21 cellular contexts compared by ENCODE assay signal in genomic region chr1:162381941-162382750, GRCh38. TPM values are rescaled to one million over a fixed set of nuclear protein-coding genes. Genes with fewer than 3 reads are reported as not detected.
A peak's percentile ranks its signal among the peaks of the same experiment; 100 is the strongest.
DNase-seq lines count a peak whose midpoint lies in the region; ATAC-seq and TF ChIP-seq lines count a peak whose summit lies in the region.
"Had no signal": no experiment of that assay in that cellular context is flagged by ENCODE, and none has a peak within 500 bp of the region (broad histone marks: within the 10 kb centered on the region; RNA-seq: fewer than 3 reads in every experiment).

No MANE protein-coding gene starts in this region.

- peaks cover 16% of the 10 kb centered on the region for H3K27me3 Mint-ChIP-seq in endodermal cell (ENCODE audit: insufficient read depth)

- H3K9me2 ChIP-seq in SK-N-SH: no peaks in the 10 kb centered on the region

- TF ChIP-seq RAD21 in liver (IDR thresholded peaks at IDR 0.05) (no peak), SK-N-SH (IDR thresholded peaks at IDR 0.05; ENCODE audit: low read length) (no peak)

- no peaks in the 10 kb centered on the region for H3K9me3 Mint-ChIP-seq in endodermal cell
- H3K9me3 Mint-ChIP-seq: activated naive CD4-positive, alpha-beta T cell treated with anti-CD3 and anti-CD28 coated beads, Interleukin-2, amount 50 U/mL, for 72 hours; activated T-cell treated with anti-CD3 and anti-CD28 coated beads, Interleukin-2, amount 50 U/mL, for 72 hours had no signal

- H3K79me2 ChIP-seq in smooth muscle cell (ENCODE audit: low read depth) (no peaks in the 10 kb centered on the region), SK-N-SH (ENCODE audit: insufficient read depth) (no peaks in the 10 kb centered on the region)

- H3K4me3 ChIP-seq in H7 (ENCODE audit: insufficient read depth, low read depth, low read length) (no peak overlapping the region), endodermal cell (ENCODE audit: low read length) (no peak overlapping the region), liver (ENCODE audit: low read depth in 1 of 3, low read length in 3 of 3) (no peak overlapping the region), smooth muscle cell (no peak overlapping the region), SK-N-SH (ENCODE audit: low read depth in 2 of 2, low read length in 1 of 2) (no peak overlapping the region)
- no peak overlapping the region for H3K4me3 ChIP-seq in effector memory CD4-positive, alpha-beta T cell (ENCODE audit: insufficient read depth, low read depth, low read length, poor library complexity, severe bottlenecking)

- H3K27ac Mint-ChIP-seq in endodermal cell: no peak overlapping the region
- H3K27ac Mint-ChIP-seq: activated T-cell treated with anti-CD3 and anti-CD28 coated beads, Interleukin-2, amount 50 U/mL, for 72 hours had no signal

- H3K4me1 ChIP-seq in endodermal cell (ENCODE audit: control insufficient read depth, insufficient read depth, low read length) (no peaks in the 10 kb centered on the region), liver (ENCODE audit: control insufficient read depth in 4 of 4, insufficient read depth in 4 of 4, low read length in 3 of 4) (peaks cover 0 to 1% (median 0%) of the 10 kb centered on the region in 4 donors), smooth muscle cell (ENCODE audit: low read depth) (peaks cover under 1% of the 10 kb centered on the region), SK-N-SH (ENCODE audit: control insufficient read depth in 1 of 2, insufficient read depth in 2 of 2, low read depth in 1 of 2, low read length in 1 of 2) (no peaks in the 10 kb centered on the region)
- H3K4me1 ChIP-seq in effector memory CD4-positive, alpha-beta T cell (ENCODE audit: control insufficient read depth, insufficient read depth, low read length, poor library complexity, severe bottlenecking): no peaks in the 10 kb centered on the region

- no peaks in the 10 kb centered on the region for H3K9me3 ChIP-seq in endodermal cell (ENCODE audit: control insufficient read depth, low read length)
- H3K9me3 ChIP-seq in liver (ENCODE audit: control insufficient read depth in 4 of 4, low read length in 3 of 4): no peaks in the 10 kb centered on the region
- no peaks in the 10 kb centered on the region for H3K9me3 ChIP-seq in smooth muscle cell (replicated peaks; ENCODE audit: low read depth)
- H3K9me3 ChIP-seq in SK-N-SH: no peaks in the 10 kb centered on the region
- no peaks in the 10 kb centered on the region for H3K9me3 ChIP-seq in effector memory CD4-positive, alpha-beta T cell (ENCODE audit: control insufficient read depth, low read length)

- H3K4me3 Mint-ChIP-seq in endodermal cell: no peak overlapping the region
- H3K4me3 Mint-ChIP-seq: activated T-cell treated with anti-CD3 and anti-CD28 coated beads, Interleukin-2, amount 50 U/mL, for 72 hours had no signal

- no peak for ATAC-seq in left ventricle myocardium superior
- no peak for ATAC-seq in HG03196 (IDR thresholded peaks at IDR 0.05; ENCODE audit: unreplicated experiment)
- ATAC-seq: activated naive CD4-positive, alpha-beta T cell treated with anti-CD3 and anti-CD28 coated beads, Interleukin-2, amount 50 U/mL, for 72 hours; activated T-cell treated with anti-CD3 and anti-CD28 coated beads, Interleukin-2, amount 50 U/mL, for 72 hours had no signal

- H3K4me2 ChIP-seq in smooth muscle cell: no peak overlapping the region
- no peak overlapping the region for H3K4me2 ChIP-seq in SK-N-SH

- H3K36me3 ChIP-seq in H7 (replicated peaks; ENCODE audit: control insufficient read depth, insufficient read depth, low read length) (peaks cover 2% of the 10 kb centered on the region), endodermal cell (ENCODE audit: control insufficient read depth, insufficient read depth, low read length) (no peaks in the 10 kb centered on the region), liver (ENCODE audit: control insufficient read depth in 4 of 4, insufficient read depth in 3 of 4, low read depth in 1 of 4, low read length in 3 of 4) (peaks cover 0 to 13% (median 10%) of the 10 kb centered on the region in 4 donors), smooth muscle cell (ENCODE audit: low read depth) (no peaks in the 10 kb centered on the region), SK-N-SH (replicated peaks in 1 of 2; ENCODE audit: control insufficient read depth in 1 of 2, insufficient read depth in 2 of 2, low read length in 1 of 2) (no peaks in the 10 kb centered on the region)
- H3K36me3 ChIP-seq in effector memory CD4-positive, alpha-beta T cell (ENCODE audit: control insufficient read depth, insufficient read depth, low read length): no peaks in the 10 kb centered on the region

- DNase-seq in H7 (peak; percentile 20), endodermal cell (peak; percentile 27), smooth muscle cell (lab: John Stamatoyannopoulos, UW; ENCODE audit: unreplicated experiment) (no peak), SK-N-SH (no peak), left ventricle myocardium superior (no peak)
- no peak for DNase-seq in effector memory CD4-positive, alpha-beta T cell
- DNase-seq: activated CD4-positive, CD25-positive, alpha-beta regulatory T cell treated with anti-CD3 and anti-CD28 coated beads, Interleukin-2, amount 50 U/mL, for 72 hours; activated CD8-positive, alpha-beta memory T cell treated with anti-CD3 and anti-CD28 coated beads for 24 hours; activated T-cell treated with anti-CD3 and anti-CD28 coated beads, Interleukin-2, amount 50 U/mL, for 72 hours; C1 segment of cervical spinal cord; kidney glomerular epithelial cell; NCI-H1930; NK-92 treated with Interleukin-12 subunit alpha and Interleukin-12 subunit beta, amount 100 ng/mL, for 24 hours; stimulated activated CD4-positive, alpha-beta T cell treated with anti-CD3 and anti-CD28 coated beads, Interleukin-12 subunit alpha, Interleukin-12 subunit beta, amount 100 ng/mL, for 4 hours had no signal

- 95 to 96% methylated on average over 8 to 13 of the region's 13 CpGs for WGBS in endodermal cell (ENCODE audit: insufficient coverage in 1 of 2, insufficient read length in 1 of 2), 2 experiments
- 86% methylated on average over 13 of the region's 13 CpGs for WGBS in liver
- 86% methylated on average over 13 of the region's 13 CpGs for WGBS in smooth muscle cell (ENCODE audit: low lambda C conversion rate)
- WGBS in SK-N-SH (ENCODE audit: low lambda C conversion rate): 60% methylated on average over 10 of the region's 13 CpGs

- H2AFZ ChIP-seq in smooth muscle cell (ENCODE audit: low read depth) (no peak overlapping the region), SK-N-SH (ENCODE audit: low read depth) (no peak overlapping the region)

- H3F3A ChIP-seq in smooth muscle cell (ENCODE audit: low read depth) (no peaks in the 10 kb centered on the region), SK-N-SH (replicated peaks; ENCODE audit: insufficient read depth) (no peaks in the 10 kb centered on the region)

- H3K27me3 ChIP-seq in H7 (ENCODE audit: control insufficient read depth, insufficient read depth, low read length) (no peaks in the 10 kb centered on the region), endodermal cell (ENCODE audit: control insufficient read depth, insufficient read depth, low read length, poor library complexity, severe bottlenecking) (no peaks in the 10 kb centered on the region), liver (ENCODE audit: control insufficient read depth in 4 of 4, insufficient read depth in 4 of 4, low read length in 3 of 4) (no peaks in the 10 kb centered on the region), smooth muscle cell (ENCODE audit: low read depth) (no peaks in the 10 kb centered on the region), SK-N-SH (ENCODE audit: insufficient read depth) (peaks cover 5% of the 10 kb centered on the region; the same call in 1 of the 2 replicates)
- H3K27me3 ChIP-seq in effector memory CD4-positive, alpha-beta T cell (replicated peaks; ENCODE audit: control insufficient read depth, insufficient read depth, low read length, poor library complexity, severe bottlenecking): no peaks in the 10 kb centered on the region

- peaks cover 3% of the 10 kb centered on the region for H3K36me3 Mint-ChIP-seq in endodermal cell (ENCODE audit: low read depth)
- H3K36me3 Mint-ChIP-seq: activated naive CD4-positive, alpha-beta T cell treated with anti-CD3 and anti-CD28 coated beads, Interleukin-2, amount 50 U/mL, for 72 hours had no signal

- H3K27ac ChIP-seq in endodermal cell (ENCODE audit: low read depth, low read length) (no peak overlapping the region), liver (ENCODE audit: low read depth in 1 of 2, low read length in 2 of 2) (no peak overlapping the region), smooth muscle cell (ENCODE audit: low read depth) (peak overlapping the region; percentile 35), SK-N-SH (ENCODE audit: low read depth in 2 of 2, low read length in 1 of 2) (no peak overlapping the region)
- H3K27ac ChIP-seq in effector memory CD4-positive, alpha-beta T cell (ENCODE audit: insufficient read depth, low read length, poor library complexity, severe bottlenecking): no peak overlapping the region

- H3K9ac ChIP-seq in endodermal cell (ENCODE audit: extremely low read depth, low read length, poor library complexity, severe bottlenecking) (no peak overlapping the region), liver (ENCODE audit: low read depth in 1 of 2, low read length in 2 of 2) (no peak overlapping the region), smooth muscle cell (ENCODE audit: low read depth) (no peak overlapping the region), SK-N-SH (no peak overlapping the region)

- no peak for TF ChIP-seq CTCF in endodermal cell (conservative IDR thresholded peaks at IDR 0.05)
- no peak for TF ChIP-seq CTCF in liver (IDR thresholded peaks at IDR 0.05; ENCODE audit: low read depth, low read length, missing input control)
- TF ChIP-seq CTCF in smooth muscle cell (IDR thresholded peaks at IDR 0.05; ENCODE audit: borderline replicate concordance, insufficient read depth, poor library complexity, severe bottlenecking): no peak
- TF ChIP-seq CTCF in SK-N-SH (IDR thresholded peaks at IDR 0.05): no peak

- H4K20me1 ChIP-seq in smooth muscle cell (ENCODE audit: low read depth) (no peaks in the 10 kb centered on the region), SK-N-SH (ENCODE audit: insufficient read depth) (no peaks in the 10 kb centered on the region)

- no peak for TF ChIP-seq EP300 in SK-N-SH (IDR thresholded peaks at IDR 0.05; ENCODE audit: borderline replicate concordance in 1 of 2, low read depth in 1 of 2, low read length in 1 of 2)

- CTCF ChIA-PET in SK-N-SH (lab: Yijun Ruan, JAX): interaction anchor here (1.4 to 3.0 kb wide), 5 partner anchors 10 to 326 kb away, joined by 4 to 23 read pairs (median 12); no protein-coding TSS in a partner anchor

- peaks cover 9% of the 10 kb centered on the region for H3K4me1 Mint-ChIP-seq in endodermal cell

- intact Hi-C loops in left ventricle myocardium superior (cut with micrococcal nuclease): no loop called here

- POLR2A ChIA-PET in SK-N-SH (lab: Yijun Ruan, JAX): no interaction called here

RNA-seq across cellular contexts. Expression of gene C1orf226, which starts 0.6 kb away (rescaled TPM):
- 9.3 and 13.4 TPM in 2 replicates for total RNA-seq in H7 (2014; rRNA removed; shearing (Covaris generic))
- total RNA-seq in endodermal cell (1 to 10 TPM; 5.1 to 6.2 TPM), liver (10 to 100 TPM in 1 of 2 donors, 1 to 10 TPM in 1; 2.2 to 25.2 TPM), smooth muscle cell (0.18 and 1.2 TPM in 2 replicates), left ventricle myocardium superior (5.8 TPM)
- polyA plus RNA-seq in endodermal cell (2013, experiment 1 of 2): 7.3 TPM
- polyA plus RNA-seq in endodermal cell (2013, experiment 2 of 2): 6.3 TPM
- polyA plus RNA-seq in liver (10 to 100 TPM in 1 of 2 donors, 1 to 10 TPM in 1; 4.8 to 16.9 TPM), smooth muscle cell (0.25 and 0.39 TPM in 2 replicates), SK-N-SH (2012; rRNA removed) (0.03 and 0.05 TPM in 2 replicates)
- 0.08 TPM in 2 replicates for polyA plus RNA-seq in SK-N-SH (2012; cell fraction: cytosol; rRNA removed)
- polyA plus RNA-seq in SK-N-SH (2012; cell fraction: nucleus; rRNA removed): 0.23 and 0.42 TPM in 2 replicates
- total RNA-seq: mononuclear cell had no signal

RNA-seq across cellular contexts. Expression of gene SPATA46, which starts 5.5 kb away (rescaled TPM):
- total RNA-seq in H7 (2014; rRNA removed; shearing (Covaris generic)): not detected in 2 replicates
- total RNA-seq in endodermal cell (not detected), liver (not detected), smooth muscle cell (not detected in 2 replicates), left ventricle myocardium superior (not detected)
- not detected for polyA plus RNA-seq in endodermal cell (2013, experiment 1 of 2)
- not detected for polyA plus RNA-seq in endodermal cell (2013, experiment 2 of 2)
- polyA plus RNA-seq in liver (under 1 TPM; 0.06 to 0.17 TPM), smooth muscle cell (not detected in 2 replicates), SK-N-SH (2012; rRNA removed) (not detected in 2 replicates)
- not detected in 2 replicates for polyA plus RNA-seq in SK-N-SH (2012; cell fraction: cytosol; rRNA removed)
- polyA plus RNA-seq in SK-N-SH (2012; cell fraction: nucleus; rRNA removed): not detected in 2 replicates
- total RNA-seq: activated naive CD4-positive, alpha-beta T cell treated with anti-CD3 and anti-CD28 coated beads, Interleukin-2, amount 50 U/mL, for 72 hours; activated T-cell treated with anti-CD3 and anti-CD28 coated beads, Interleukin-2, amount 50 U/mL, for 72 hours; astrocyte; fibroblast of villous mesenchyme; HT1080; mononuclear cell had no signal

RNA-seq across cellular contexts. Expression of gene SH2D1B, which starts 29.8 kb away (rescaled TPM):
- total RNA-seq in H7 (2014; rRNA removed; shearing (Covaris generic)): not detected in 2 replicates
- total RNA-seq in endodermal cell (not detected), liver (under 1 TPM; 0.33 to 0.84 TPM), smooth muscle cell (not detected in 2 replicates), left ventricle myocardium superior (0.40 TPM)
- not detected for polyA plus RNA-seq in endodermal cell (2013, experiment 1 of 2)
- polyA plus RNA-seq in endodermal cell (2013, experiment 2 of 2): not detected
- polyA plus RNA-seq in liver (under 1 TPM; 0.17 to 0.28 TPM), smooth muscle cell (not detected in 2 replicates), SK-N-SH (2012; rRNA removed) (not detected in 2 replicates)
- not detected in 2 replicates for polyA plus RNA-seq in SK-N-SH (2012; cell fraction: cytosol; rRNA removed)
- polyA plus RNA-seq in SK-N-SH (2012; cell fraction: nucleus; rRNA removed): not detected in 2 replicates
- total RNA-seq: astrocyte, fibroblast of villous mesenchyme had no signal

Comparison
In these comparisons a context has a peak if more than half of its experiments do, and no peak if none do; other contexts are left out.
1. DNase-seq: peak in H7 (single experiment) and endodermal cell (single experiment); none in smooth muscle cell (single experiment), SK-N-SH (single experiment), effector memory CD4-positive, alpha-beta T cell (0 of 3) and left ventricle myocardium superior (single experiment).